In the genomic region with DNA sequence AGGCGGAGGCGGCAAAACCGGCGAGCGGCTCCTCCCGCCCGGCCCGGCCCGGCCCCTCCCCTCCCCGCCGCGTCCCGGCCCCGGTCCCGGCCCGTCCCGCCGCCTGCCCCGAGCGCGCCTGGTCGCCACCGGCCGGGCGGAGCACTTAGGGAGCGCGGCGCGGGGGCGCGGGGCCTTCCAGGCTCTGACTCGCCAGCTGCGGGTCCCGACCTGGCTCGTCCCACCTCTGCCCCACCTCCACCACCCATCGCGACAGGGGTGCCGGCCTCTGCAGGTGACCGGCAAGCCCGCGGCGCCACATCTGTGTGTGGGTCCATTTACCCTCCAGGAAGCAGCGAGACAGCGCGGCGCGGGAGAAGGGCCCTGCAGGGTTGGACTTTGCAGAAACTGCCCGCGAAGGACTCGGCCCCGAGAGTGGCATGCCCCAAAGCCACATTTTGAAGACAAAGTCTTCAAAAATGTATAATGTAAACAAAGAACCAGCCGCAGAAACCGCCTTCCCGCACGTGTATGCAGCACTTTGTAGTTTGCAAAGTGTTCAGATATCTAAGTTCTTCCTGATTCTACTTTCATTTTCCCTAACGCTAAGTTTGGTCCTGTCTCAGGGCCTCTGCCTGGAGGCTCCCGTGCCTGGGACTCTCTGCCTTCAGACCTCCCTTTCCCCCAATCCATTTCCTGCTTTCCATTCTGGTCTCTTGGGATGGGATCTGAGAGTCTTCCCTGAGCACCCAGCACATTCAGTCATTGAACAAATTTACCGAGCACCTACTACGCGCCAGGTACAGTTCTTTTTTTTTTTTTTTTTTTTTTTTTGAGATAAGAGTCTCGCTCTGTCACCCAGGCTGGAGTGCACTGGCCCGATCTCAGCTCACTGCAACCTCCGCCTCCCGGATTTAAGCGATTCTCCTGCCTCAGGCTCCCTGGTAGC, we compare ENCODE assay signal across 8 cellular contexts. TPM values are rescaled to one million over a fixed set of nuclear protein-coding genes. Genes with fewer than 3 reads are reported as not detected.
DNase-seq lines count a peak whose midpoint lies in the region; ATAC-seq, FAIRE-seq and TF ChIP-seq lines count a peak whose summit lies in the region.

A gene (minus strand): TSS at position 40 of the 928 bp plus-strand sequence. CDS start 19,158 bp downstream, outside the sequence.

- TF ChIP-seq CTCF in CD14-positive monocyte (IDR thresholded peaks at IDR 0.05) (no peak), GM20000 (IDR thresholded peaks at IDR 0.05; ENCODE audit: extremely low read depth, missing control alignments) (no peak), KMS-11 (conservative IDR thresholded peaks at IDR 0.05; ENCODE audit: low read depth, low read length) (no peak), WERI-Rb-1 (IDR thresholded peaks at IDR 0.05; ENCODE audit: low read depth, low read length) (no peak), cardiac fibroblast (IDR thresholded peaks at IDR 0.05; ENCODE audit: low read depth, low read length) (no peak)

- H3K79me2 ChIP-seq in KMS-11 (ENCODE audit: insufficient read depth, low read depth) = no peaks in the 10 kb centered on the region

- H2AFZ ChIP-seq in KMS-11 (ENCODE audit: low read depth) = peak within 1 kb of the TSS; percentile 95

- no peak for DNase-seq in CD14-positive monocyte (ENCODE audit: low spot score)
- peak; percentile 84 for DNase-seq in GM20000 (ENCODE audit: low spot score)
- DNase-seq in WERI-Rb-1 = peak; percentile 41
- DNase-seq in cardiac fibroblast (ENCODE audit: low read depth in 2 of 2) = peak; percentile 66 to 73
- peak; percentile 19 to 35 for DNase-seq in stimulated activated CD4-positive, alpha-beta T cell treated with anti-CD3 and anti-CD28 coated beads, Interleukin-12 subunit alpha, Interleukin-12 subunit beta, amount 100 ng/mL, for 24 hours (ENCODE audit: low read depth in 2 of 2)

- peaks cover 0 to 3% (median 2%) of the 10 kb centered on the region in 3 donors for H3K27me3 Mint-ChIP-seq in CD14-positive monocyte (ENCODE audit: low read depth in 3 of 3)

- no peaks in the 10 kb centered on the region for H3K9me3 ChIP-seq in WERI-Rb-1 (ENCODE audit: severe bottlenecking)

- H3K4me2 ChIP-seq in KMS-11 = peak within 1 kb of the TSS; percentile 92

- H3K4me1 ChIP-seq in KMS-11 (ENCODE audit: low read depth, poor library complexity, severe bottlenecking) = peaks cover 17% of the 10 kb centered on the region

- no peak for ATAC-seq in GM18861 (IDR thresholded peaks at IDR 0.05; ENCODE audit: unreplicated experiment)

- H3K27me3 ChIP-seq in KMS-11 (ENCODE audit: insufficient read depth, low read depth) (no peaks in the 10 kb centered on the region), WERI-Rb-1 (ENCODE audit: insufficient read depth, low read depth, severe bottlenecking) (no peaks in the 10 kb centered on the region)

- intact Hi-C loops in CD14-positive monocyte (cut with micrococcal nuclease) = no loop called here

- H3K36me3 ChIP-seq in KMS-11 (ENCODE audit: insufficient read depth) (no peaks in the 10 kb centered on the region), WERI-Rb-1 (no peaks in the 10 kb centered on the region)

- peak within 1 kb of the TSS; percentile 93 to 97 for H3K4me3 Mint-ChIP-seq in CD14-positive monocyte

- peak within 1 kb of the TSS; percentile 94 for H3K9ac ChIP-seq in KMS-11

- peaks cover 9 to 10% of the 10 kb centered on the region in 2 donors for H3K36me3 Mint-ChIP-seq in CD14-positive monocyte

- peaks cover 28% of the 10 kb centered on the region for H3K4me1 Mint-ChIP-seq in CD14-positive monocyte

- FAIRE-seq in islet of Langerhans (lab: Jason Lieb, UNC) = peak; percentile 17

- H4K20me1 ChIP-seq in KMS-11 (ENCODE audit: insufficient read depth) = no peaks in the 10 kb centered on the region

- H3K9me3 Mint-ChIP-seq in CD14-positive monocyte = peaks cover 0 to 5% (median 0%) of the 10 kb centered on the region in 7 donors

- peak within 1 kb of the TSS; percentile 3 for H3K4me3 ChIP-seq in KMS-11 (IDR thresholded peaks at IDR 0.05; ENCODE audit: insufficient read depth, low read depth, low read length)
- peak within 1 kb of the TSS; percentile 61 for H3K4me3 ChIP-seq in WERI-Rb-1 (ENCODE audit: low read depth, low read length)
- peak within 1 kb of the TSS; percentile 57 to 58 for H3K4me3 ChIP-seq in cardiac fibroblast (replicated peaks in 1 of 2; ENCODE audit: low read depth in 2 of 2, low read length in 2 of 2)

- peak within 1 kb of the TSS; percentile 72 for H3K27ac ChIP-seq in KMS-11
- peak within 1 kb of the TSS; percentile 65 for H3K27ac ChIP-seq in WERI-Rb-1

- H3K27ac Mint-ChIP-seq in CD14-positive monocyte = peak within 1 kb of the TSS; percentile 75 to 89 (median 87)

RNA-seq across cellular contexts. Expression of the gene that starts here (rescaled TPM):
- 1 to 10 TPM; 6.9 to 7.9 TPM for polyA plus RNA-seq in CD14-positive monocyte

Comparison
In these comparisons a context has a peak if more than half of its experiments do, and no peak if none do; other contexts are left out.
1. H3K4me3 ChIP-seq: peak in every context shown above with its lines; median percentile 61 in WERI-Rb-1; 58 in cardiac fibroblast; 3 in KMS-11.